15 cellular contexts compared by ENCODE assay signal in the genomic region with DNA sequence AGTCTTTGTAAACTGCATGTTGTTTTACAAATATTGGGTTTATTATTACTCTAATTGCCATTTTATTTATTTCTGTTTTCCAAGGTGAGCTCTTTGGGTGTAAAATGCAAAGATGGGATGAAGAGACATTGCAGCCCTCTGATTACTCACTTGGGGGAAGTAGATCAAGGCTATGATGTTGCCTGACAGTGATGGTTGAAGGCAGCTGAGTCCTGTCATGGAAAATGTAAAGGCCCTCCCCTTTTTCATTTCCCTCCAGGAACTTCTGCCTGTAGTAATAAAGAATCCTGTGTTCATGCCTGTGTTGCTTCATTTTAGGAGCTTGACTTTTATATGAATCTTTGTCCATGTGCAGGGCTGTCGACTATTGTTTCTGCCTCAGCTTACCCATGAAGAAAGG.
DNase-seq lines count a peak whose midpoint lies in the region; ATAC-seq and TF ChIP-seq lines count a peak whose summit lies in the region.
"Had no signal": no experiment of that assay in that cellular context is flagged by ENCODE, and none has a peak within 500 bp of the region (broad histone marks: within the 10 kb centered on the region; RNA-seq: fewer than 3 reads in every experiment).

No MANE protein-coding gene starts in this region.

- POLR2A ChIA-PET in T-cell (lab: Charles Lee) = no interaction called here
- POLR2A ChIA-PET in PC-3 (lab: Charles Lee; ENCODE audit: unreplicated experiment) = no interaction called here

- ATAC-seq in gastrocnemius medialis (no peak), GM18870 (IDR thresholded peaks at IDR 0.05; ENCODE audit: unreplicated experiment) (no peak), T-cell (replicated peaks in 1 of 4) (no peak), PC-3 (no peak)
- ATAC-seq: K562 had no signal

- H3K79me2 ChIP-seq in PC-3 (ENCODE audit: low read length) = no peaks in the 10 kb centered on the region

- no peaks in the 10 kb centered on the region for H3K9me2 ChIP-seq in PC-3 (replicated peaks; ENCODE audit: low read length)

- H3K4me1 Mint-ChIP-seq in CD14-positive monocyte = peaks cover 45% of the 10 kb centered on the region
- peaks cover 40% of the 10 kb centered on the region for H3K4me1 Mint-ChIP-seq in dendritic cell treated with granulocyte-macrophage colony-stimulating factor and Interleukin-4, amounts not matched to agents 40 ng/mL and 50 ng/mL, for 4 days (ENCODE audit: low read depth)
- peaks cover 0 to 22% (median 0%) of the 10 kb centered on the region in 3 donors for H3K4me1 Mint-ChIP-seq in T-cell

- no peaks in the 10 kb centered on the region for H3K36me3 ChIP-seq in gastrocnemius medialis
- H3K36me3 ChIP-seq in PC-3 (ENCODE audit: low read depth, low read length) = no peaks in the 10 kb centered on the region
- H3K36me3 ChIP-seq: stomach had no signal

- H3K4me3 ChIP-seq in gastrocnemius medialis (no peak overlapping the region), PC-3 (ENCODE audit: low read length) (no peak overlapping the region)
- H3K4me3 ChIP-seq: K562, SK-N-MC, stomach had no signal

- BruUV-seq in PC-3 (replicated peaks; lab: Mats Ljungman, UMichigan) = no TSS peak

- in situ Hi-C loops in gastrocnemius medialis (cut with MboI; ENCODE audit: low sequenced_read_pairs in 4 of 4) = loop anchor here in 1 of 4 donors (25.0 kb wide), 1 partner anchor 648 kb away; no protein-coding TSS in a partner anchor

- H4K20me1 ChIP-seq in PC-3 (ENCODE audit: low read length) = no peaks in the 10 kb centered on the region

- H2AFZ ChIP-seq in PC-3 (ENCODE audit: low read length) = no peak overlapping the region

- H3K27me3 Mint-ChIP-seq in CD14-positive monocyte (ENCODE audit: low read depth in 3 of 3) = peaks cover 0 to 3% (median 1%) of the 10 kb centered on the region in 3 donors
- H3K27me3 Mint-ChIP-seq in dendritic cell treated with granulocyte-macrophage colony-stimulating factor and Interleukin-4, amounts not matched to agents 40 ng/mL and 50 ng/mL, for 4 days = no peaks in the 10 kb centered on the region
- H3K27me3 Mint-ChIP-seq in T-cell = no peaks in the 10 kb centered on the region

- H3K9me3 ChIP-seq in gastrocnemius medialis (no peaks in the 10 kb centered on the region), PC-3 (ENCODE audit: low read length) (no peaks in the 10 kb centered on the region)
- H3K9me3 ChIP-seq: stomach had no signal

- H3K27ac ChIP-seq in gastrocnemius medialis (peak overlapping the region in 3 of 4 donors; percentile 26 to 59 (median 49)), PC-3 (ENCODE audit: low read length) (no peak overlapping the region)
- H3K27ac ChIP-seq: SK-N-MC had no signal

- no peak overlapping the region for H3K9ac ChIP-seq in PC-3 (ENCODE audit: low read length)

- H3K36me3 Mint-ChIP-seq in CD14-positive monocyte (no peaks in the 10 kb centered on the region), T-cell (no peaks in the 10 kb centered on the region)
- H3K36me3 Mint-ChIP-seq in dendritic cell treated with granulocyte-macrophage colony-stimulating factor and Interleukin-4, amounts not matched to agents 40 ng/mL and 50 ng/mL, for 4 days (ENCODE audit: low read depth) = no peaks in the 10 kb centered on the region

- H3K9me3 Mint-ChIP-seq in CD14-positive monocyte (peaks cover 0 to 11% (median 2%) of the 10 kb centered on the region in 7 donors), T-cell (no peaks in the 10 kb centered on the region)
- peaks cover 12% of the 10 kb centered on the region for H3K9me3 Mint-ChIP-seq in dendritic cell treated with granulocyte-macrophage colony-stimulating factor and Interleukin-4, amounts not matched to agents 40 ng/mL and 50 ng/mL, for 4 days

- CTCF ChIA-PET in T-cell (lab: Charles Lee) = no interaction called here
- CTCF ChIA-PET in PC-3 (lab: Charles Lee) = no interaction called here

- DNase-seq in CD14-positive monocyte (ENCODE audit: low spot score) (no peak), LHCN-M2 (ENCODE audit: low read depth) (peak; percentile 86), gastrocnemius medialis (no peak), T-cell (no peak), PC-3 (no peak)
- DNase-seq: activated CD8-positive, alpha-beta memory T cell treated with anti-CD3 and anti-CD28 coated beads, Interleukin-2, amount 50 U/mL, for 48 hours; activated naive CD4-positive, alpha-beta T cell; Calu3; NCI-H1105 treated with DMSO at 0.1 percent for 48 hours; NCI-H524 treated with DMSO at 0.1 percent for 48 hours; stomach had no signal

- peaks cover 7 to 10% of the 10 kb centered on the region in 2 donors for H3K4me1 ChIP-seq in gastrocnemius medialis
- peaks cover 6% of the 10 kb centered on the region; the same call in 1 of the 2 replicates for H3K4me1 ChIP-seq in PC-3 (ENCODE audit: insufficient read depth, low read length)

- H3K27ac Mint-ChIP-seq in CD14-positive monocyte (peak overlapping the region; percentile 75 to 93 (median 86)), T-cell (no peak overlapping the region)
- H3K27ac Mint-ChIP-seq in dendritic cell treated with granulocyte-macrophage colony-stimulating factor and Interleukin-4, amounts not matched to agents 40 ng/mL and 50 ng/mL, for 4 days = peak overlapping the region; percentile 75

- H3K27me3 ChIP-seq in gastrocnemius medialis (no peaks in the 10 kb centered on the region), PC-3 (ENCODE audit: low read length) (no peaks in the 10 kb centered on the region)
- H3K27me3 ChIP-seq: stomach had no signal

- no peak for TF ChIP-seq POLR2A in gastrocnemius medialis (IDR thresholded peaks at IDR 0.05)

- intact Hi-C loops in CD14-positive monocyte (cut with micrococcal nuclease) = loop anchor here in 1 of 2 donors (10.0 kb wide), 1 partner anchor 70 kb away; no protein-coding TSS in a partner anchor
- intact Hi-C loops in dendritic cell treated with granulocyte-macrophage colony-stimulating factor and Interleukin-4, amounts not matched to agents 40 ng/mL and 50 ng/mL, for 4 days (cut with micrococcal nuclease) = no loop called here
- intact Hi-C loops in gastrocnemius medialis (cut with DNase I; ENCODE audit: low total_unique reads) = loop anchor here (10.0 kb wide), 2 partner anchors 90 to 640 kb away; no protein-coding TSS in a partner anchor
- intact Hi-C loops in PC-3 (cut with micrococcal nuclease) = no loop called here

- no peaks in the 10 kb centered on the region for H3F3A ChIP-seq in PC-3 (ENCODE audit: low read length, unreplicated experiment)

- TF ChIP-seq CTCF in CD14-positive monocyte (IDR thresholded peaks at IDR 0.05) = no peak
- no peak for TF ChIP-seq CTCF in gastrocnemius medialis (IDR thresholded peaks at IDR 0.05 in 4 of 5, conservative IDR thresholded peaks at IDR 0.05 in 1 of 5)
- TF ChIP-seq CTCF in PC-3 (conservative IDR thresholded peaks at IDR 0.05; ENCODE audit: low read depth, low read length) = no peak

- H3K4me3 Mint-ChIP-seq in CD14-positive monocyte (peak overlapping the region in 1 of 2 donors; percentile 30), T-cell (no peak overlapping the region)
- no peak overlapping the region for H3K4me3 Mint-ChIP-seq in dendritic cell treated with granulocyte-macrophage colony-stimulating factor and Interleukin-4, amounts not matched to agents 40 ng/mL and 50 ng/mL, for 4 days

- no peak overlapping the region for H3K4me2 ChIP-seq in PC-3 (ENCODE audit: low read length)

Comparison
In these comparisons a context has a peak if more than half of its experiments do, and no peak if none do; other contexts are left out.
1. H3K27ac Mint-ChIP-seq: peak in CD14-positive monocyte (7 of 7) and dendritic cell treated with granulocyte-macrophage colony-stimulating factor and Interleukin-4, amounts not matched to agents 40 ng/mL and 50 ng/mL, for 4 days (single experiment); none in T-cell (0 of 2).